In genomic region chr3:123432832-123433523, GRCh38 we compare ENCODE assay signal across 19 cellular contexts. TPM values are rescaled to one million over a fixed set of nuclear protein-coding genes. Genes with fewer than 3 reads are reported as not detected.
DNase-seq lines count a peak whose midpoint lies in the region; ATAC-seq, FAIRE-seq and TF ChIP-seq lines count a peak whose summit lies in the region.
"Had no signal": no experiment of that assay in that cellular context is flagged by ENCODE, and none has a peak within 500 bp of the region (broad histone marks: within the 10 kb centered on the region; RNA-seq: fewer than 3 reads in every experiment).

No MANE protein-coding gene starts in this region.

- TF ChIP-seq POLR2A in gastroesophageal sphincter (IDR thresholded peaks at IDR 0.05), result no peak

- no peak for TF ChIP-seq CTCF in gastroesophageal sphincter (IDR thresholded peaks at IDR 0.05)
- no peak for TF ChIP-seq CTCF in pancreas (IDR thresholded peaks at IDR 0.05)
- TF ChIP-seq CTCF in upper lobe of right lung (IDR thresholded peaks at IDR 0.05), result no peak

- TF ChIP-seq EP300 in gastroesophageal sphincter (IDR thresholded peaks at IDR 0.05), result no peak

- H3K27ac ChIP-seq in gastroesophageal sphincter (peak overlapping the region; percentile 82 to 92 (median 88)), pancreas (peak overlapping the region in 3 of 4 donors; percentile 17 to 67 (median 58)), upper lobe of right lung (peak overlapping the region; percentile 24)
- H3K27ac ChIP-seq: PC-9, WERI-Rb-1 had no signal

- DNase-seq in DMS79 treated with DMSO at 0.1 percent for 48 hours (lab: John Stamatoyannopoulos, UW) (peak; percentile 52), DMS79 (lab: John Stamatoyannopoulos, UW) (no peak), pancreas (no peak), upper lobe of right lung (no peak)
- DNase-seq: 8988T; activated CD4-positive, alpha-beta T cell treated with anti-CD3 and anti-CD28 coated beads, Interleukin-2, amount 50 U/mL, for 48 hours; activated gamma-delta T cell treated with Interleukin-2 at 50 U/mL for 16 hours; anterior cingulate cortex; mammary epithelial cell; nephron progenitor cell; PC-9; WERI-Rb-1 had no signal

- H3K27me3 ChIP-seq in gastroesophageal sphincter, result no peaks in the 10 kb centered on the region
- no peaks in the 10 kb centered on the region for H3K27me3 ChIP-seq in pancreas
- H3K27me3 ChIP-seq in upper lobe of right lung, result peaks cover 2% of the 10 kb centered on the region

- H3K9me3 ChIP-seq in gastroesophageal sphincter (no peaks in the 10 kb centered on the region), pancreas (no peaks in the 10 kb centered on the region), upper lobe of right lung (no peaks in the 10 kb centered on the region)

- peak; percentile 68 for ATAC-seq in gastroesophageal sphincter
- ATAC-seq in pancreas, result no peak
- ATAC-seq in upper lobe of right lung, result no peak
- ATAC-seq in GM18868 (IDR thresholded peaks at IDR 0.05; ENCODE audit: unreplicated experiment), result no peak
- no peak for ATAC-seq in GM18909 (IDR thresholded peaks at IDR 0.05; ENCODE audit: poor library complexity, unreplicated experiment)
- no peak for ATAC-seq in GM21529 (IDR thresholded peaks at IDR 0.05; ENCODE audit: unreplicated experiment)
- ATAC-seq: HCT116 had no signal

- intact Hi-C loops in pancreas (cut with DNase I), result no loop called here
- intact Hi-C loops in upper lobe of right lung (cut with DNase I), result no loop called here

- H3K4me1 ChIP-seq in gastroesophageal sphincter (peaks cover 5 to 95% (median 17%) of the 10 kb centered on the region in 3 donors), pancreas (no peaks in the 10 kb centered on the region), upper lobe of right lung (no peaks in the 10 kb centered on the region)

- WGBS in gastroesophageal sphincter (ENCODE audit: low coverage in 1 of 2), 2 donors, result 0 to 19% methylated on average over 1 to 6 of the region's 6 CpGs
- 76 to 80% methylated on average over 6 of the region's 6 CpGs for WGBS in pancreas, 2 donors

- H3K4me3 ChIP-seq in gastroesophageal sphincter (no peak overlapping the region), pancreas (no peak overlapping the region), upper lobe of right lung (no peak overlapping the region)
- H3K4me3 ChIP-seq: PC-9 had no signal

- no peaks in the 10 kb centered on the region for H3K36me3 ChIP-seq in gastroesophageal sphincter
- no peaks in the 10 kb centered on the region for H3K36me3 ChIP-seq in pancreas
- H3K36me3 ChIP-seq in upper lobe of right lung, result no peaks in the 10 kb centered on the region
- H3K36me3 ChIP-seq: WERI-Rb-1 had no signal

- FAIRE-seq in pancreas (lab: Jason Lieb, UNC), result no peak
- FAIRE-seq: endometrium, G401.6 had no signal

RNA-seq across cellular contexts. Expression of gene ADCY5, which starts 15.9 kb away (rescaled TPM):
- total RNA-seq in gastroesophageal sphincter, result 100 to 1,000 TPM; 119 to 251 (median 185) TPM
- 10 to 100 TPM in 4 of 6 donors, 1 to 10 TPM in 2; 6.0 to 13.4 (median 10.2) TPM for total RNA-seq in pancreas
- 1 to 10 TPM; 9.1 TPM for polyA plus RNA-seq in pancreas
- 4.0 TPM for total RNA-seq in upper lobe of right lung

Comparison
In these comparisons a context has a peak if more than half of its experiments do, and no peak if none do; other contexts are left out.
1. H3K27ac ChIP-seq: peak in every context shown above with its lines; median percentile 88 in gastroesophageal sphincter; 58 in pancreas; 24 in upper lobe of right lung.
2. RNA of gene ADCY5, which starts 15.9 kb away (total RNA-seq): 119 to 251 TPM in gastroesophageal sphincter; 6.0 to 13.4 TPM in pancreas and 4.0 TPM in upper lobe of right lung (single experiment); every median in the first group is over 4 times any median in the second.